Comparison of ENCODE assay signal across 24 cellular contexts in genomic region chr3:150757364-150757763, GRCh38. TPM values are rescaled to one million over a fixed set of nuclear protein-coding genes. Genes with fewer than 3 reads are reported as not detected.
DNase-seq lines count a peak whose midpoint lies in the region; ATAC-seq and TF ChIP-seq lines count a peak whose summit lies in the region.
"Had no signal": no experiment of that assay in that cellular context is flagged by ENCODE, and none has a peak within 500 bp of the region (broad histone marks: within the 10 kb centered on the region; RNA-seq: fewer than 3 reads in every experiment).

No MANE protein-coding gene starts in this region.

- intact Hi-C loops in stomach (cut with DNase I; ENCODE audit: low total_unique reads), result no loop called here

- H3K4me3 ChIP-seq in Karpas-422 (ENCODE audit: low read length) (no peak overlapping the region), stomach (no peak overlapping the region)
- H3K4me3 ChIP-seq: cardiac muscle cell, HAP-1, heart left ventricle, prostate gland, upper lobe of left lung had no signal

- WGBS in stomach, 5 donors, result 39 to 59% (median 44%) methylated on average over 5 of the region's 5 CpGs

- H3K9me2 ChIP-seq in Karpas-422 (replicated peaks; ENCODE audit: insufficient read depth, low read length), result no peaks in the 10 kb centered on the region
- H3K9me2 ChIP-seq: SK-N-SH had no signal

- H3K27ac ChIP-seq in Karpas-422 (ENCODE audit: low read length) (peak overlapping the region; percentile 55; the same call in 1 of the 2 replicates), stomach (peak overlapping the region; percentile 23 to 98 (median 68))
- H3K27ac ChIP-seq: cardiac muscle cell, KMS-11 had no signal

- peak overlapping the region; percentile 2 for H3K4me2 ChIP-seq in Karpas-422 (ENCODE audit: low read depth, low read length, poor library complexity, severe bottlenecking)
- H3K4me2 ChIP-seq: SK-N-SH had no signal

- no peak for TF ChIP-seq POLR2A in stomach (IDR thresholded peaks at IDR 0.05)

- no peak overlapping the region for H3K4me3 Mint-ChIP-seq in activated CD8-positive, alpha-beta memory T cell treated with anti-CD3 and anti-CD28 coated beads, Interleukin-2, amount 10 ng/mL, durations not matched to agents 7 days and 5 days
- H3K4me3 Mint-ChIP-seq in chondrocyte (ENCODE audit: unreplicated experiment), result no peak overlapping the region
- H3K4me3 Mint-ChIP-seq: activated naive CD8-positive, alpha-beta T cell treated with anti-CD3 and anti-CD28 coated beads, Interleukin-2, amount 10 ng/mL, durations not matched to agents 7 days and 5 days; nephron had no signal

- peaks cover 62% of the 10 kb centered on the region for H3K36me3 Mint-ChIP-seq in activated CD8-positive, alpha-beta memory T cell treated with anti-CD3 and anti-CD28 coated beads, Interleukin-2, amount 10 ng/mL, durations not matched to agents 7 days and 5 days
- peaks cover 5% of the 10 kb centered on the region for H3K36me3 Mint-ChIP-seq in chondrocyte (ENCODE audit: low read depth)

- H3K9me3 ChIP-seq in Karpas-422 (ENCODE audit: low read length) (no peaks in the 10 kb centered on the region), stomach (no peaks in the 10 kb centered on the region)
- H3K9me3 ChIP-seq: HAP-1, heart left ventricle, prostate gland, SK-N-SH, upper lobe of left lung had no signal

- peaks cover 58% of the 10 kb centered on the region for H3K36me3 ChIP-seq in Karpas-422 (ENCODE audit: insufficient read depth, low read length)
- peaks cover 0 to 8% (median 4%) of the 10 kb centered on the region in 4 donors for H3K36me3 ChIP-seq in stomach
- H3K36me3 ChIP-seq: cardiac muscle cell, prostate gland had no signal

- H3K27me3 ChIP-seq in Karpas-422 (ENCODE audit: low read length) (no peaks in the 10 kb centered on the region), stomach (no peaks in the 10 kb centered on the region)
- H3K27me3 ChIP-seq: cardiac muscle cell, heart left ventricle, upper lobe of left lung had no signal

- DNase-seq in activated CD8-positive, alpha-beta memory T cell treated with anti-CD3 and anti-CD28 coated beads, Interleukin-2, amount 10 ng/mL, durations not matched to agents 7 days and 5 days, result no peak
- no peak for DNase-seq in activated CD8-positive, alpha-beta memory T cell treated with anti-CD3 and anti-CD28 coated beads for 24 hours
- no peak for DNase-seq in Karpas-422
- no peak for DNase-seq in chondrocyte (ENCODE audit: low spot score)
- no peak for DNase-seq in stomach
- no peak for DNase-seq in cerebellar cortex (ENCODE audit: low spot score)
- no peak for DNase-seq in NAMALWA (ENCODE audit: low spot score)
- no peak for DNase-seq in AG20443 (ENCODE audit: low spot score)
- DNase-seq: ACHN; activated naive CD8-positive, alpha-beta T cell treated with anti-CD3 and anti-CD28 coated beads, Interleukin-2, amount 10 ng/mL, durations not matched to agents 7 days and 5 days; CD8-positive, alpha-beta memory T cell; effector CD8-positive, alpha-beta T cell; heart left ventricle; NCI-H1417; NCI-H748 treated with DMSO at 0.1 percent for 48 hours; SK-N-SH; upper lobe of left lung had no signal

- H3K9me3 Mint-ChIP-seq in activated CD8-positive, alpha-beta memory T cell treated with anti-CD3 and anti-CD28 coated beads, Interleukin-2, amount 10 ng/mL, durations not matched to agents 7 days and 5 days (ENCODE audit: low read depth), result peaks cover 4% of the 10 kb centered on the region
- H3K9me3 Mint-ChIP-seq in chondrocyte (ENCODE audit: low read depth), result no peaks in the 10 kb centered on the region
- H3K9me3 Mint-ChIP-seq: activated naive CD8-positive, alpha-beta T cell treated with anti-CD3 and anti-CD28 coated beads, Interleukin-2, amount 10 ng/mL, durations not matched to agents 7 days and 5 days; CD8-positive, alpha-beta memory T cell; nephron had no signal

- ATAC-seq in activated CD8-positive, alpha-beta memory T cell treated with anti-CD3 and anti-CD28 coated beads, Interleukin-2, amount 10 ng/mL, durations not matched to agents 7 days and 5 days, result no peak
- ATAC-seq: heart left ventricle had no signal

- CTCF ChIA-PET in activated CD8-positive, alpha-beta memory T cell treated with anti-CD3 and anti-CD28 coated beads, Interleukin-2, amount 10 ng/mL, durations not matched to agents 7 days and 5 days (lab: Charles Lee), result no interaction called here

- H3K27me3 Mint-ChIP-seq in activated CD8-positive, alpha-beta memory T cell treated with anti-CD3 and anti-CD28 coated beads, Interleukin-2, amount 10 ng/mL, durations not matched to agents 7 days and 5 days, result no peaks in the 10 kb centered on the region
- no peaks in the 10 kb centered on the region for H3K27me3 Mint-ChIP-seq in chondrocyte (ENCODE audit: low read depth)
- H3K27me3 Mint-ChIP-seq: activated naive CD8-positive, alpha-beta T cell treated with anti-CD3 and anti-CD28 coated beads, Interleukin-2, amount 10 ng/mL, durations not matched to agents 7 days and 5 days; CD8-positive, alpha-beta memory T cell had no signal

- H3K4me1 ChIP-seq in Karpas-422 (ENCODE audit: low read length) (peaks cover 80% of the 10 kb centered on the region), stomach (peaks cover 47 to 91% (median 81%) of the 10 kb centered on the region in 4 donors)

- no peak overlapping the region for H3K9ac ChIP-seq in Karpas-422 (ENCODE audit: low read length)
- H3K9ac ChIP-seq: KMS-11, SK-N-SH had no signal

- H4K20me1 ChIP-seq in Karpas-422 (ENCODE audit: insufficient read depth, low read depth, low read length), result peaks cover 69% of the 10 kb centered on the region

- H3K4me1 Mint-ChIP-seq in activated CD8-positive, alpha-beta memory T cell treated with anti-CD3 and anti-CD28 coated beads, Interleukin-2, amount 10 ng/mL, durations not matched to agents 7 days and 5 days, result peaks cover 56% of the 10 kb centered on the region
- H3K4me1 Mint-ChIP-seq in chondrocyte (ENCODE audit: low read depth), result peaks cover 65% of the 10 kb centered on the region

- TF ChIP-seq CTCF in chondrocyte (IDR thresholded peaks at IDR 0.05) (no peak), stomach (IDR thresholded peaks at IDR 0.05) (no peak)

- H2AFZ ChIP-seq in Karpas-422 (ENCODE audit: low read length), result no peak overlapping the region

- no peak for TF ChIP-seq EP300 in stomach (IDR thresholded peaks at IDR 0.05)

- H3K27ac Mint-ChIP-seq in activated CD8-positive, alpha-beta memory T cell treated with anti-CD3 and anti-CD28 coated beads, Interleukin-2, amount 10 ng/mL, durations not matched to agents 7 days and 5 days, result peak overlapping the region; percentile 50
- H3K27ac Mint-ChIP-seq in chondrocyte (ENCODE audit: unreplicated experiment), result peak overlapping the region; percentile 57
- H3K27ac Mint-ChIP-seq: activated naive CD8-positive, alpha-beta T cell treated with anti-CD3 and anti-CD28 coated beads, Interleukin-2, amount 10 ng/mL, durations not matched to agents 7 days and 5 days had no signal

- H3K79me2 ChIP-seq in Karpas-422 (ENCODE audit: low read length), result peaks cover 92% of the 10 kb centered on the region

RNA-seq across cellular contexts. Expression of gene SIAH2, which starts 5.6 kb away (rescaled TPM):
- 10 to 100 TPM; 34.7 to 54.2 TPM for total RNA-seq in activated CD8-positive, alpha-beta memory T cell treated with anti-CD3 and anti-CD28 coated beads, Interleukin-2, amount 10 ng/mL, durations not matched to agents 7 days and 5 days
- 160 and 323 TPM in 2 replicates for total RNA-seq in Karpas-422 (2014; rRNA removed; shearing (Covaris generic); ENCODE audit: low replicate concordance)
- total RNA-seq in chondrocyte (24.3 to 39.7 TPM (median 39.2 TPM) in 3 replicates), stomach (10 to 100 TPM; 13.8 to 36.6 (median 26.6) TPM)
- polyA plus RNA-seq in stomach, result 10 to 100 TPM; 14.9 to 18.6 (median 17.2) TPM

RNA-seq across cellular contexts. Expression of gene ERICH6, which starts 53.6 kb away (rescaled TPM):
- not detected for total RNA-seq in activated CD8-positive, alpha-beta memory T cell treated with anti-CD3 and anti-CD28 coated beads, Interleukin-2, amount 10 ng/mL, durations not matched to agents 7 days and 5 days
- 0.22 TPM in 1 of 2 replicates, not detected in the other for total RNA-seq in Karpas-422 (2014; rRNA removed; shearing (Covaris generic); ENCODE audit: low replicate concordance)
- total RNA-seq in chondrocyte, result not detected in 3 replicates
- under 1 TPM in 1 of 5 donors, not detected in 4; 0.37 TPM for total RNA-seq in stomach
- polyA plus RNA-seq in stomach, result not detected
- total RNA-seq: cardiac muscle cell, lung microvascular endothelial cell had no signal
- polyA plus RNA-seq: CD8-positive, alpha-beta memory T cell; fibroblast of lung; heart left ventricle had no signal
